Comparison of ENCODE assay signal across 17 cellular contexts in the genomic region with DNA sequence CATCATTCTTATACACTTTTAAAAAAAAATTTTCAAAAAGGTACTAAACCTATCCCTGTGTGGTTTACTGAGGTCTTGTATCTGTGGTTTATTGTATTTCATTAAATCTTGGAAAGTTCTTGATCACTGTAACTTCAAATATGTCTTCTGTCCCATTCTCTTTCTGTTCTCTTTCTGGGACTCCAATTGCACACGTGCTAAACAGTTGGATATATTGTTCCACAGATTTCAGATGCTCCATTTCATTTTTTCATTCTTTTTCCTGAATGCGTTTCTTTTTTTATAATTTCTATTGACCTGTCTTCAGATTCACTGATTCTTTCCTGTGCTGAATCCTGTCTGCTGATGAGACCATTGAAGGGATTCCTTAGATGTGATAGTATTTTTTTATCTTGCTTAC. TPM values are rescaled to one million over a fixed set of nuclear protein-coding genes. Genes with fewer than 3 reads are reported as not detected.
A peak's percentile ranks its signal among the peaks of the same experiment; 100 is the strongest.
DNase-seq lines count a peak whose midpoint lies in the region; ATAC-seq lines count a peak whose summit lies in the region.
"Had no signal": no experiment of that assay in that cellular context is flagged by ENCODE, and none has a peak within 500 bp of the region (broad histone marks: within the 10 kb centered on the region; RNA-seq: fewer than 3 reads in every experiment).

No MANE protein-coding gene starts in this region.

- peaks cover 7% of the 10 kb centered on the region for H3K36me3 Mint-ChIP-seq in activated naive CD8-positive, alpha-beta T cell treated with anti-CD3 and anti-CD28 coated beads, Interleukin-2, amount 50 U/mL, for 24 hours (ENCODE audit: low read depth)
- peaks cover 12% of the 10 kb centered on the region for H3K36me3 Mint-ChIP-seq in activated naive CD8-positive, alpha-beta T cell treated with anti-CD3 and anti-CD28 coated beads for 36 hours
- no peaks in the 10 kb centered on the region for H3K36me3 Mint-ChIP-seq in stimulated activated naive CD8-positive, alpha-beta T cell treated with anti-CD3 and anti-CD28 coated beads, Interleukin-15, Interleukin-2, amounts not matched to agents 100 ng/mL and 50 ng/mL, for 24 hours (ENCODE audit: low read depth)

- peak overlapping the region; percentile 1 for H3K27ac Mint-ChIP-seq in activated naive CD8-positive, alpha-beta T cell treated with anti-CD3 and anti-CD28 coated beads, Interleukin-2, amount 50 U/mL, for 24 hours
- H3K27ac Mint-ChIP-seq in activated naive CD8-positive, alpha-beta T cell treated with anti-CD3 and anti-CD28 coated beads for 36 hours, result no peak overlapping the region
- H3K27ac Mint-ChIP-seq in stimulated activated naive CD8-positive, alpha-beta T cell treated with anti-CD3 and anti-CD28 coated beads, Interleukin-15, Interleukin-2, amounts not matched to agents 100 ng/mL and 50 ng/mL, for 24 hours, result peak overlapping the region; percentile 1

- H3K9me3 Mint-ChIP-seq in activated naive CD8-positive, alpha-beta T cell treated with anti-CD3 and anti-CD28 coated beads, Interleukin-2, amount 50 U/mL, for 24 hours, result peaks cover 25% of the 10 kb centered on the region
- H3K9me3 Mint-ChIP-seq in activated naive CD8-positive, alpha-beta T cell treated with anti-CD3 and anti-CD28 coated beads for 36 hours, result peaks cover 12% of the 10 kb centered on the region
- H3K9me3 Mint-ChIP-seq in stimulated activated naive CD8-positive, alpha-beta T cell treated with anti-CD3 and anti-CD28 coated beads, Interleukin-15, Interleukin-2, amounts not matched to agents 100 ng/mL and 50 ng/mL, for 24 hours, result peaks cover 8% of the 10 kb centered on the region

- ATAC-seq in activated naive CD8-positive, alpha-beta T cell treated with anti-CD3 and anti-CD28 coated beads, Interleukin-2, amount 50 U/mL, for 24 hours, result no peak
- no peak for ATAC-seq in stimulated activated naive CD8-positive, alpha-beta T cell treated with anti-CD3 and anti-CD28 coated beads, Interleukin-15, Interleukin-2, amounts not matched to agents 100 U/mL and 50 U/mL, for 24 hours

- no peak overlapping the region for H3K4me3 Mint-ChIP-seq in activated naive CD8-positive, alpha-beta T cell treated with anti-CD3 and anti-CD28 coated beads, Interleukin-2, amount 50 U/mL, for 24 hours
- H3K4me3 Mint-ChIP-seq in activated naive CD8-positive, alpha-beta T cell treated with anti-CD3 and anti-CD28 coated beads for 36 hours, result no peak overlapping the region
- H3K4me3 Mint-ChIP-seq in stimulated activated naive CD8-positive, alpha-beta T cell treated with anti-CD3 and anti-CD28 coated beads, Interleukin-15, Interleukin-2, amounts not matched to agents 100 ng/mL and 50 ng/mL, for 24 hours, result no peak overlapping the region
- H3K4me3 Mint-ChIP-seq: CD4-positive, alpha-beta memory T cell had no signal

- DNase-seq in activated naive CD8-positive, alpha-beta T cell treated with anti-CD3 and anti-CD28 coated beads, Interleukin-2, amount 50 U/mL, for 24 hours, result no peak
- DNase-seq in activated naive CD8-positive, alpha-beta T cell treated with anti-CD3 and anti-CD28 coated beads for 36 hours, result no peak
- no peak for DNase-seq in stimulated activated naive CD8-positive, alpha-beta T cell treated with anti-CD3 and anti-CD28 coated beads, Interleukin-15, Interleukin-2, amounts not matched to agents 100 U/mL and 50 U/mL, for 24 hours
- no peak for DNase-seq in epithelial cell of prostate (ENCODE audit: low read depth, low spot score)
- no peak for DNase-seq in stimulated activated CD4-positive, alpha-beta T cell treated with anti-CD3 and anti-CD28 coated beads, Interleukin-4, amount 100 ng/mL, for 1 hour
- no peak for DNase-seq in NCI-H524 (lab: John Stamatoyannopoulos, UW)
- DNase-seq: C1 segment of cervical spinal cord; Calu3; CD4-positive, alpha-beta memory T cell; COR-L47; DMS53; DMS79 treated with DMSO at 0.1 percent for 48 hours; GF-D8; GOT3; H7; HCEC 1CT had no signal

- H3K4me1 Mint-ChIP-seq in activated naive CD8-positive, alpha-beta T cell treated with anti-CD3 and anti-CD28 coated beads, Interleukin-2, amount 50 U/mL, for 24 hours, result peaks cover 31% of the 10 kb centered on the region
- H3K4me1 Mint-ChIP-seq in activated naive CD8-positive, alpha-beta T cell treated with anti-CD3 and anti-CD28 coated beads for 36 hours, result peaks cover 31% of the 10 kb centered on the region
- peaks cover 31% of the 10 kb centered on the region for H3K4me1 Mint-ChIP-seq in stimulated activated naive CD8-positive, alpha-beta T cell treated with anti-CD3 and anti-CD28 coated beads, Interleukin-15, Interleukin-2, amounts not matched to agents 100 ng/mL and 50 ng/mL, for 24 hours (ENCODE audit: low read depth)

- H3K27me3 Mint-ChIP-seq in activated naive CD8-positive, alpha-beta T cell treated with anti-CD3 and anti-CD28 coated beads, Interleukin-2, amount 50 U/mL, for 24 hours, result no peaks in the 10 kb centered on the region
- H3K27me3 Mint-ChIP-seq in activated naive CD8-positive, alpha-beta T cell treated with anti-CD3 and anti-CD28 coated beads for 36 hours, result peaks cover 7% of the 10 kb centered on the region
- H3K27me3 Mint-ChIP-seq in stimulated activated naive CD8-positive, alpha-beta T cell treated with anti-CD3 and anti-CD28 coated beads, Interleukin-15, Interleukin-2, amounts not matched to agents 100 ng/mL and 50 ng/mL, for 24 hours, result no peaks in the 10 kb centered on the region

- peak overlapping the region; percentile 100 for H3K27ac ChIP-seq in epithelial cell of prostate

RNA-seq across cellular contexts. Expression of a gene that starts 4.6 kb away (rescaled TPM):
- total RNA-seq in activated naive CD8-positive, alpha-beta T cell treated with anti-CD3 and anti-CD28 coated beads for 36 hours, result 100 to 1,000 TPM; 117 to 125 TPM
